In the genomic region with DNA sequence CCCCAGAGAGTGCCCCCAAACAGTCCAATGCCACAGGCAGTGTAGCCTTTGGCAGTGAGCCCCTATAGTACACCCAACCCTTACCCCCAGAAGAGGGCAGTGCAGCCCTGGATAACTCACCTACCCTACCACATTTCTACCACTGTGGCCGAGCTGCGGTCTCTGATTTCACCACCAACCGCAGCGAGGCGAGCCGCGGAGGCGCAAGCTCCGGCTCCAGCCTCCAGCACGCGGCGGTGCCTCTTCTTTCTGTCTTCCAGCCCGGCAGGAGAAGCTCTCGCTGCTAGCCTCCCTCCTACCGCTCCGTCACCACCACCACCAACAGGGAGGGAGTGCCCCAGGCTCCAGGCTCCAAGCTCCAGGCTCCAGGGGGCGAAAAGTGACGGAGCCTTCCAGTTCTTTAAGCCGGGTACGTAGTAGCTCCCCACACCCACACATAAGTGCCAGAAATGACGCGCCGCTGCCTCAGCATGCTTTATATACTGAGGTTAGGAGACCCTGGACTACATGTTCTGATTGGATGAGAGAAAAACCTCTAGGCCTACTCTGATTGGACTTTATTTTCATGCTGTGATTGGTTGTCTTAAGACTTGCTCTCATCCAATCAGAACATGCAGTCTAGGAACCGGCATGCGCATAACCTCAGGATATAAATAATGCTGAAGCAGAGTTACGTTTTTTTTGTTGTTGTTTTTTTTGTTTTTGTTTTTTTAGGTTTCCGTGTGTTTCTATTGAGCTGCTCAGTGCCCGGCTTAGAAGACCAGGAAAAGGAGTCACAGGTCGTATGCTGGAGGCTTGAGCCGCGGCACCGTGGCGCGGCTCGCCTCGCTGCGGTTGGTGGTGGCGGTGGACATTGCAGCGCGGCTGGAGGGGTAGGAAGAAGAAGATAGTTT, we compare ENCODE assay signal across 1 cellular context.
TF ChIP-seq lines count a peak whose summit lies in the region.

Gene PCAT7, plus strand, starts transcription at position 645 of the 893 bp plus-strand sequence.

TF ChIP-seq in HepG2, 621 proteins besides CTCF, POLR2A, EP300 and RAD21 (continues in another document):
- TF ChIP-seq NFKB2 (CRISPR knock-in tag; IDR thresholded peaks at IDR 0.05; ENCODE audit: borderline replicate concordance) (no peak; the same call in 1 of the 2 replicates), ZNF883 (CRISPR knock-in tag; IDR thresholded peaks at IDR 0.05; ENCODE audit: not compliant biosample characterization) (peak; percentile 72), ZKSCAN5 (CRISPR knock-in tag; IDR thresholded peaks at IDR 0.05) (no peak), TOPORS (CRISPR knock-in tag; IDR thresholded peaks at IDR 0.05) (no peak), ZNF501 (CRISPR knock-in tag; IDR thresholded peaks at IDR 0.05) (peak; percentile 96), KDM3A (CRISPR knock-in tag; IDR thresholded peaks at IDR 0.05; ENCODE audit: low read depth) (peak; percentile 76; the same call in 1 of the 2 replicates), NR2C2 (CRISPR knock-in tag; IDR thresholded peaks at IDR 0.05; ENCODE audit: borderline replicate concordance) (peak; percentile 40; the same call in 1 of the 2 replicates), ZNF414 (CRISPR knock-in tag; IDR thresholded peaks at IDR 0.05) (no peak), ZNF441 (CRISPR knock-in tag; IDR thresholded peaks at IDR 0.05; ENCODE audit: borderline replicate concordance) (peak; percentile 87), SOX6 (IDR thresholded peaks at IDR 0.05) (no peak), SOX6 (CRISPR knock-in tag; IDR thresholded peaks at IDR 0.05) (peak; percentile 60; the same call in 1 of the 2 replicates), HDAC6 (IDR thresholded peaks at IDR 0.05; ENCODE audit: low read depth, low read length) (no peak), HNRNPLL (IDR thresholded peaks at IDR 0.05; ENCODE audit: low read depth, low read length, poor library complexity, severe bottlenecking) (peak; percentile 78), BRD4 (CRISPR knock-in tag; IDR thresholded peaks at IDR 0.05) (no peak), ZNF317 (CRISPR knock-in tag; IDR thresholded peaks at IDR 0.05) (peak; percentile 72), ATF7 (IDR thresholded peaks at IDR 0.05) (no peak), ATF7 (CRISPR knock-in tag; IDR thresholded peaks at IDR 0.05) (0 out of 2 replicates have a peak, but pooled peaks have one; percentile 48), KLF9 (CRISPR knock-in tag; IDR thresholded peaks at IDR 0.05; ENCODE audit: low read depth) (0 out of 2 replicates have a peak, but pooled peaks have one; percentile 19), ZNF230 (CRISPR knock-in tag; IDR thresholded peaks at IDR 0.05) (peak; percentile 89; the same call in 1 of the 2 replicates), CC2D1A (CRISPR knock-in tag; IDR thresholded peaks at IDR 0.05) (no peak), NRL (CRISPR knock-in tag; IDR thresholded peaks at IDR 0.05; ENCODE audit: borderline replicate concordance) (peak; percentile 27; the same call in 1 of the 2 replicates), LCORL (IDR thresholded peaks at IDR 0.05) (no peak), LCORL (CRISPR knock-in tag; IDR thresholded peaks at IDR 0.05) (peak; percentile 42; the same call in 1 of the 2 replicates), MATR3 (CRISPR knock-in tag; IDR thresholded peaks at IDR 0.05) (no peak), NFYB (CRISPR knock-in tag; IDR thresholded peaks at IDR 0.05) (peak; percentile 85), MIER3 (CRISPR knock-in tag; IDR thresholded peaks at IDR 0.05; ENCODE audit: borderline replicate concordance) (peak; percentile 62; the same call in 1 of the 2 replicates), SMAD3 (CRISPR knock-in tag; IDR thresholded peaks at IDR 0.05) (peak; percentile 60; the same call in 1 of the 2 replicates), SMC3 (IDR thresholded peaks at IDR 0.05; ENCODE audit: low read length) (peak; percentile 48), KDM5A (IDR thresholded peaks at IDR 0.05; ENCODE audit: borderline replicate concordance, low read length) (peak; percentile 74; the same call in 1 of the 2 replicates), GABPB1 (CRISPR knock-in tag; IDR thresholded peaks at IDR 0.05) (peak; percentile 15), REST (IDR thresholded peaks at IDR 0.05; ENCODE audit: borderline replicate concordance in 1 of 2, low read depth in 1 of 2, low read length in 2 of 2) (peak in 1 of 2 experiments; percentile 16; a peak in 1 of 4 replicates), ZSCAN25 (CRISPR knock-in tag; IDR thresholded peaks at IDR 0.05) (0 out of 2 replicates have a peak, but pooled peaks have one; percentile 43), ZNF547 (CRISPR knock-in tag; IDR thresholded peaks at IDR 0.05) (peak; percentile 49; the same call in 1 of the 2 replicates), ZNF12 (CRISPR knock-in tag; IDR thresholded peaks at IDR 0.05) (peak; percentile 65; the same call in 1 of the 2 replicates), ZXDC (CRISPR knock-in tag; IDR thresholded peaks at IDR 0.05) (no peak)
- TF ChIP-seq, protein P1, sequence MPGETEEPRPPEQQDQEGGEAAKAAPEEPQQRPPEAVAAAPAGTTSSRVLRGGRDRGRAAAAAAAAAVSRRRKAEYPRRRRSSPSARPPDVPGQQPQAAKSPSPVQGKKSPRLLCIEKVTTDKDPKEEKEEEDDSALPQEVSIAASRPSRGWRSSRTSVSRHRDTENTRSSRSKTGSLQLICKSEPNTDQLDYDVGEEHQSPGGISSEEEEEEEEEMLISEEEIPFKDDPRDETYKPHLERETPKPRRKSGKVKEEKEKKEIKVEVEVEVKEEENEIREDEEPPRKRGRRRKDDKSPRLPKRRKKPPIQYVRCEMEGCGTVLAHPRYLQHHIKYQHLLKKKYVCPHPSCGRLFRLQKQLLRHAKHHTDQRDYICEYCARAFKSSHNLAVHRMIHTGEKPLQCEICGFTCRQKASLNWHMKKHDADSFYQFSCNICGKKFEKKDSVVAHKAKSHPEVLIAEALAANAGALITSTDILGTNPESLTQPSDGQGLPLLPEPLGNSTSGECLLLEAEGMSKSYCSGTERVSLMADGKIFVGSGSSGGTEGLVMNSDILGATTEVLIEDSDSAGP (CRISPR knock-in tag; IDR thresholded peaks at IDR 0.05; ENCODE audit: borderline replicate concordance) = peak; percentile 75; the same call in 1 of the 2 replicates
- TF ChIP-seq, protein P2, sequence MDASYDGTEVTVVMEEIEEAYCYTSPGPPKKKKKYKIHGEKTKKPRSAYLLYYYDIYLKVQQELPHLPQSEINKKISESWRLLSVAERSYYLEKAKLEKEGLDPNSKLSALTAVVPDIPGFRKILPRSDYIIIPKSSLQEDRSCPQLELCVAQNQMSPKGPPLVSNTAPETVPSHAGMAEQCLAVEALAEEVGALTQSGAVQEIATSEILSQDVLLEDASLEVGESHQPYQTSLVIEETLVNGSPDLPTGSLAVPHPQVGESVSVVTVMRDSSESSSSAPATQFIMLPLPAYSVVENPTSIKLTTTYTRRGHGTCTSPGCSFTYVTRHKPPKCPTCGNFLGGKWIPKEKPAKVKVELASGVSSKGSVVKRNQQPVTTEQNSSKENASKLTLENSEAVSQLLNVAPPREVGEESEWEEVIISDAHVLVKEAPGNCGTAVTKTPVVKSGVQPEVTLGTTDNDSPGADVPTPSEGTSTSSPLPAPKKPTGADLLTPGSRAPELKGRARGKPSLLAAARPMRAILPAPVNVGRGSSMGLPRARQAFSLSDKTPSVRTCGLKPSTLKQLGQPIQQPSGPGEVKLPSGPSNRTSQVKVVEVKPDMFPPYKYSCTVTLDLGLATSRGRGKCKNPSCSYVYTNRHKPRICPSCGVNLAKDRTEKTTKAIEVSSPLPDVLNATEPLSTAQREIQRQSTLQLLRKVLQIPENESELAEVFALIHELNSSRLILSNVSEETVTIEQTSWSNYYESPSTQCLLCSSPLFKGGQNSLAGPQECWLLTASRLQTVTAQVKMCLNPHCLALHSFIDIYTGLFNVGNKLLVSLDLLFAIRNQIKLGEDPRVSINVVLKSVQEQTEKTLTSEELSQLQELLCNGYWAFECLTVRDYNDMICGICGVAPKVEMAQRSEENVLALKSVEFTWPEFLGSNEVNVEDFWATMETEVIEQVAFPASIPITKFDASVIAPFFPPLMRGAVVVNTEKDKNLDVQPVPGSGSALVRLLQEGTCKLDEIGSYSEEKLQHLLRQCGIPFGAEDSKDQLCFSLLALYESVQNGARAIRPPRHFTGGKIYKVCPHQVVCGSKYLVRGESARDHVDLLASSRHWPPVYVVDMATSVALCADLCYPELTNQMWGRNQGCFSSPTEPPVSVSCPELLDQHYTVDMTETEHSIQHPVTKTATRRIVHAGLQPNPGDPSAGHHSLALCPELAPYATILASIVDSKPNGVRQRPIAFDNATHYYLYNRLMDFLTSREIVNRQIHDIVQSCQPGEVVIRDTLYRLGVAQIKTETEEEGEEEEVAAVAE (CRISPR knock-in tag; IDR thresholded peaks at IDR 0.05; ENCODE audit: borderline replicate concordance) = peak; percentile 99
- TF ChIP-seq, protein P3, sequence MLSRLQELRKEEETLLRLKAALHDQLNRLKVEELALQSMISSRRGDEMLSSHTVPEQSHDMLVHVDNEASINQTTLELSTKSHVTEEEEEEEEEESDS (CRISPR knock-in tag; IDR thresholded peaks at IDR 0.05; ENCODE audit: borderline replicate concordance) = no peak
- TF ChIP-seq, protein P4, sequence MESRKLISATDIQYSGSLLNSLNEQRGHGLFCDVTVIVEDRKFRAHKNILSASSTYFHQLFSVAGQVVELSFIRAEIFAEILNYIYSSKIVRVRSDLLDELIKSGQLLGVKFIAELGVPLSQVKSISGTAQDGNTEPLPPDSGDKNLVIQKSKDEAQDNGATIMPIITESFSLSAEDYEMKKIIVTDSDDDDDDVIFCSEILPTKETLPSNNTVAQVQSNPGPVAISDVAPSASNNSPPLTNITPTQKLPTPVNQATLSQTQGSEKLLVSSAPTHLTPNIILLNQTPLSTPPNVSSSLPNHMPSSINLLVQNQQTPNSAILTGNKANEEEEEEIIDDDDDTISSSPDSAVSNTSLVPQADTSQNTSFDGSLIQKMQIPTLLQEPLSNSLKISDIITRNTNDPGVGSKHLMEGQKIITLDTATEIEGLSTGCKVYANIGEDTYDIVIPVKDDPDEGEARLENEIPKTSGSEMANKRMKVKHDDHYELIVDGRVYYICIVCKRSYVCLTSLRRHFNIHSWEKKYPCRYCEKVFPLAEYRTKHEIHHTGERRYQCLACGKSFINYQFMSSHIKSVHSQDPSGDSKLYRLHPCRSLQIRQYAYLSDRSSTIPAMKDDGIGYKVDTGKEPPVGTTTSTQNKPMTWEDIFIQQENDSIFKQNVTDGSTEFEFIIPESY (CRISPR knock-in tag; IDR thresholded peaks at IDR 0.05) = peak; percentile 97
- TF ChIP-seq, protein P5, sequence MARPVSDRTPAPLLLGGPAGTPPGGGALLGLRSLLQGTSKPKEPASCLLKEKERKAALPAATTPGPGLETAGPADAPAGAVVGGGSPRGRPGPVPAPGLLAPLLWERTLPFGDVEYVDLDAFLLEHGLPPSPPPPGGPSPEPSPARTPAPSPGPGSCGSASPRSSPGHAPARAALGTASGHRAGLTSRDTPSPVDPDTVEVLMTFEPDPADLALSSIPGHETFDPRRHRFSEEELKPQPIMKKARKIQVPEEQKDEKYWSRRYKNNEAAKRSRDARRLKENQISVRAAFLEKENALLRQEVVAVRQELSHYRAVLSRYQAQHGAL (CRISPR knock-in tag; IDR thresholded peaks at IDR 0.05; ENCODE audit: not compliant biosample characterization) = no peak
- TF ChIP-seq, protein P6, sequence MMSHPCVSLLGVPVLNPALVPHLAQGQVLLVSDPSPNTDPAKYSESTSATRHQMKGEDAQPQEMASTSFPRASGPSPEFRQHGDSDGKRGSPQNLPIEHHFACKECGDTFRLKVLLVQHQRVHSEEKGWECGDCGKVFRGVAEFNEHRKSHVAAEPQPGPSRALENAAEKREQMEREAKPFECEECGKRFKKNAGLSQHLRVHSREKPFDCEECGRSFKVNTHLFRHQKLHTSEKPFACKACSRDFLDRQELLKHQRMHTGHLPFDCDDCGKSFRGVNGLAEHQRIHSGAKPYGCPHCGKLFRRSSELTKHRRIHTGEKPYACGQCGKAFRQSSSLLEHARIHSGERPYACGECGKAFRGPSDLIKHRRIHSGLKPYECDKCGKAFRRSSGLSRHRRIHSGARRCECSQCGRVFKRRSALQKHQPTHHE (CRISPR knock-in tag; IDR thresholded peaks at IDR 0.05; ENCODE audit: borderline replicate concordance) = peak; percentile 43; the same call in 1 of the 2 replicates
